8 cellular contexts compared by ENCODE assay signal in genomic region chr3:25662921-25663320, GRCh38. TPM values are rescaled to one million over a fixed set of nuclear protein-coding genes. Genes with fewer than 3 reads are reported as not detected.
DNase-seq lines count a peak whose midpoint lies in the region; ATAC-seq and TF ChIP-seq lines count a peak whose summit lies in the region.

No MANE protein-coding gene starts in this region.

- peak overlapping the region; percentile 89 to 100 (median 99) for H3K4me3 Mint-ChIP-seq in naive thymus-derived CD4-positive, alpha-beta T cell

- CTCF ChIA-PET in naive thymus-derived CD4-positive, alpha-beta T cell (lab: Charles Lee), result interaction anchor here (0.6 kb wide), 1 partner anchor 1825 kb away, joined by 3 read pairs; no protein-coding TSS in a partner anchor

- intact Hi-C loops in dorsolateral prefrontal cortex (cut with DNase I), result loop anchor here in 1 of 2 donors (5.0 kb wide), 1 partner anchor 119 kb away; the partner anchor contains the start of gene NGLY1
- intact Hi-C loops in naive thymus-derived CD4-positive, alpha-beta T cell (cut with micrococcal nuclease), result loop anchor here (1.0 to 10.0 kb wide), 12 partner anchors 8 to 1972 kb away; partner anchors contain the start of genes NKIRAS1 (in 1 of the 2), NR1D2 (in 1 of the 2), RPL15 (in 1 of the 2) and SLC4A7 (in 1 of the 2)

- no peaks in the 10 kb centered on the region for H3K4me1 ChIP-seq in BE2C
- H3K4me1 ChIP-seq in MM.1S (ENCODE audit: low read length), result peaks cover 31% of the 10 kb centered on the region
- H3K4me1 ChIP-seq in naive thymus-derived CD4-positive, alpha-beta T cell (ENCODE audit: control insufficient read depth in 2 of 2, insufficient read depth in 2 of 2, low read length in 2 of 2), result peaks cover 24 to 42% of the 10 kb centered on the region in 2 donors

- peaks cover 61% of the 10 kb centered on the region for H3K79me2 ChIP-seq in MM.1S (ENCODE audit: low read length)

- peak overlapping the region; percentile 95 for H3K4me2 ChIP-seq in MM.1S (ENCODE audit: low read depth, low read length)

- peaks cover 0 to 8% (median 4%) of the 10 kb centered on the region in 5 donors for H3K36me3 Mint-ChIP-seq in naive thymus-derived CD4-positive, alpha-beta T cell

- TF ChIP-seq CTCF in BE2C (IDR thresholded peaks at IDR 0.05; ENCODE audit: low read depth, low read length), result no peak
- TF ChIP-seq CTCF in MM.1S (IDR thresholded peaks at IDR 0.05; ENCODE audit: low read length), result no peak
- no peak for TF ChIP-seq CTCF in dorsolateral prefrontal cortex (IDR thresholded peaks at IDR 0.05 in 54 of 56, conservative IDR thresholded peaks at IDR 0.05 in 2 of 56; ENCODE audit: low read depth in 1 of 56, partially characterized antibody in 56 of 56)

- peaks cover 0 to 4% (median 0%) of the 10 kb centered on the region in 11 donors for H3K9me3 Mint-ChIP-seq in naive thymus-derived CD4-positive, alpha-beta T cell

- H3K4me1 Mint-ChIP-seq in naive thymus-derived CD4-positive, alpha-beta T cell, result peaks cover 27 to 70% (median 64%) of the 10 kb centered on the region in 7 donors

- peaks cover 7% of the 10 kb centered on the region; the same call in 1 of the 2 replicates for H4K20me1 ChIP-seq in MM.1S (ENCODE audit: insufficient read depth, low read length)

- H3K4me3 ChIP-seq in BE2C (ENCODE audit: low read depth, low read length), result peak overlapping the region; percentile 79
- H3K4me3 ChIP-seq in MM.1S (ENCODE audit: low read length), result peak overlapping the region; percentile 74
- peak overlapping the region; percentile 61 to 92 (median 80) for H3K4me3 ChIP-seq in dorsolateral prefrontal cortex
- H3K4me3 ChIP-seq in naive thymus-derived CD4-positive, alpha-beta T cell (ENCODE audit: low read length), result peak overlapping the region; percentile 63

- H3K36me3 ChIP-seq in BE2C (no peaks in the 10 kb centered on the region), MM.1S (replicated peaks; ENCODE audit: insufficient read depth, low read length) (no peaks in the 10 kb centered on the region)
- peaks cover 0 to 3% (median 0%) of the 10 kb centered on the region in 3 experiments for H3K36me3 ChIP-seq in naive thymus-derived CD4-positive, alpha-beta T cell (ENCODE audit: control insufficient read depth in 2 of 3, insufficient read depth in 3 of 3, low read length in 3 of 3)

- no peak for ATAC-seq in naive thymus-derived CD4-positive, alpha-beta T cell
- ATAC-seq in GM19463 (IDR thresholded peaks at IDR 0.05; ENCODE audit: unreplicated experiment), result no peak
- no peak for ATAC-seq in GM18519 (IDR thresholded peaks at IDR 0.05; ENCODE audit: low FRiP score, unreplicated experiment)

- H3K27me3 Mint-ChIP-seq in naive thymus-derived CD4-positive, alpha-beta T cell, result peaks cover 0 to 3% (median 0%) of the 10 kb centered on the region in 5 donors

- no peaks in the 10 kb centered on the region for H3K27me3 ChIP-seq in BE2C
- H3K27me3 ChIP-seq in MM.1S (replicated peaks; ENCODE audit: insufficient read depth, low read length), result no peaks in the 10 kb centered on the region
- H3K27me3 ChIP-seq in dorsolateral prefrontal cortex, result no peaks in the 10 kb centered on the region
- no peaks in the 10 kb centered on the region for H3K27me3 ChIP-seq in naive thymus-derived CD4-positive, alpha-beta T cell (ENCODE audit: control insufficient read depth in 2 of 2, insufficient read depth in 2 of 2, low read length in 2 of 2)

- H3K27ac ChIP-seq in MM.1S (ENCODE audit: low read length) (peak overlapping the region; percentile 89), dorsolateral prefrontal cortex (peak overlapping the region in 54 of 59 donors; percentile 9 to 99 (median 98))
- peak overlapping the region; percentile 95 for H3K27ac ChIP-seq in naive thymus-derived CD4-positive, alpha-beta T cell (ENCODE audit: low read depth, low read length)

- DNase-seq in BE2C (no peak), MM.1S (no peak), dorsolateral prefrontal cortex (no peak), NCI-H524 (lab: John Stamatoyannopoulos, UW) (no peak), SW 1271 (lab: John Stamatoyannopoulos, UW) (no peak)
- DNase-seq in naive thymus-derived CD4-positive, alpha-beta T cell, result no peak

- POLR2A ChIA-PET in naive thymus-derived CD4-positive, alpha-beta T cell (lab: Charles Lee), result interaction anchor here (0.6 to 1.5 kb wide), 2 partner anchors 120 to 122 kb away, joined by 4 to 8 read pairs; partner anchors contain the start of gene NGLY1

- no peaks in the 10 kb centered on the region for H3K9me3 ChIP-seq in BE2C
- H3K9me3 ChIP-seq in MM.1S (replicated peaks; ENCODE audit: insufficient read depth, low read length), result no peaks in the 10 kb centered on the region
- H3K9me3 ChIP-seq in naive thymus-derived CD4-positive, alpha-beta T cell (ENCODE audit: control insufficient read depth in 2 of 3, low read length in 3 of 3), result no peaks in the 10 kb centered on the region

- H3K27ac Mint-ChIP-seq in naive thymus-derived CD4-positive, alpha-beta T cell, result peak overlapping the region; percentile 95 to 100 (median 99)

- H3K9ac ChIP-seq in MM.1S (ENCODE audit: low read length), result peak overlapping the region; percentile 77

- H3F3A ChIP-seq in MM.1S (ENCODE audit: insufficient read depth, low read length), result peaks cover 26% of the 10 kb centered on the region

- H2AFZ ChIP-seq in MM.1S (ENCODE audit: low read length), result no peak overlapping the region

- no peaks in the 10 kb centered on the region for H3K9me2 ChIP-seq in MM.1S (replicated peaks; ENCODE audit: insufficient read depth, low read length)

RNA-seq across cellular contexts. Expression of gene TOP2B, which starts 1.8 kb away (rescaled TPM):
- polyA plus RNA-seq in BE2C (2012; ENCODE audit: insufficient read depth, insufficient read length, low read depth), result 18.1 TPM
- 100 to 1,000 TPM in 113 of 120 experiments, 10 to 100 TPM in 7; 80.7 to 162 (median 127) TPM for total RNA-seq in dorsolateral prefrontal cortex
- 100 to 1,000 TPM; 109 to 190 (median 127) TPM for total RNA-seq in naive thymus-derived CD4-positive, alpha-beta T cell
- polyA plus RNA-seq in naive thymus-derived CD4-positive, alpha-beta T cell, result 100 to 1,000 TPM in 1 of 2 donors, 10 to 100 TPM in 1; 66.6 to 118 TPM
